In genomic region chr5:36151434-36152323, GRCh38 we compare ENCODE assay signal across 8 cellular contexts. TPM values are rescaled to one million over a fixed set of nuclear protein-coding genes. Genes with fewer than 3 reads are reported as not detected.
DNase-seq lines count a peak whose midpoint lies in the region; ATAC-seq and TF ChIP-seq lines count a peak whose summit lies in the region.

Gene LMBRD2 (minus strand): TSS chr5:36151887. CDS start chr5:36143349, 8,538 bp downstream.
Gene SKP2 (plus strand): TSS chr5:36152111. CDS start chr5:36152263, 152 bp downstream.

- H3K4me3 Mint-ChIP-seq in T-helper 1 cell treated with Interleukin-12 subunit alpha and Interleukin-12 subunit beta and Interleukin-4 antibody, amounts not matched to agents 30 μg/mL and 1 μg/mL, for 36 hours = peak within 1 kb of the TSS; percentile 94
- peak within 1 kb of the TSS; percentile 95 for H3K4me3 Mint-ChIP-seq in progenitor cell of endocrine pancreas (ENCODE audit: low read depth)

- H3K27me3 Mint-ChIP-seq in T-helper 1 cell treated with Interleukin-12 subunit alpha and Interleukin-12 subunit beta and Interleukin-4 antibody, amounts not matched to agents 30 μg/mL and 1 μg/mL, for 36 hours (ENCODE audit: low read depth) = no peaks in the 10 kb centered on the region
- H3K27me3 Mint-ChIP-seq in progenitor cell of endocrine pancreas = no peaks in the 10 kb centered on the region

- peak; percentile 97 for ATAC-seq in HG02884 (IDR thresholded peaks at IDR 0.05; ENCODE audit: unreplicated experiment)

- DNase-seq in GM13977 (ENCODE audit: low spot score) (peak; percentile 94), NCI-H1694 (lab: John Stamatoyannopoulos, UW) (peak; percentile 99), amygdala (lab: John Stamatoyannopoulos, UW) (peak; percentile 69 to 99 (median 97)), left ventricle myocardium inferior (peak; percentile 97), progenitor cell of endocrine pancreas (ENCODE audit: low spot score, unreplicated experiment) (peak; percentile 91), ureter (ENCODE audit: low spot score) (peak; percentile 98)

- H3K36me3 ChIP-seq in left ventricle myocardium inferior = peaks cover 21% of the 10 kb centered on the region

- TF ChIP-seq CTCF in GM13977 (IDR thresholded peaks at IDR 0.05; ENCODE audit: extremely low read depth, insufficient read depth, missing control alignments) = no peak
- TF ChIP-seq CTCF in left ventricle myocardium inferior (IDR thresholded peaks at IDR 0.05; ENCODE audit: borderline replicate concordance) = no peak
- TF ChIP-seq CTCF in progenitor cell of endocrine pancreas (IDR thresholded peaks at IDR 0.05; ENCODE audit: unreplicated experiment) = no peak

- intact Hi-C loops in left ventricle myocardium inferior (cut with micrococcal nuclease) = no loop called here

- no peaks in the 10 kb centered on the region for H3K9me3 Mint-ChIP-seq in T-helper 1 cell treated with Interleukin-12 subunit alpha and Interleukin-12 subunit beta and Interleukin-4 antibody, amounts not matched to agents 30 μg/mL and 1 μg/mL, for 36 hours
- no peaks in the 10 kb centered on the region for H3K9me3 Mint-ChIP-seq in progenitor cell of endocrine pancreas (ENCODE audit: low read depth)

- H3K9me3 ChIP-seq in left ventricle myocardium inferior (replicated peaks) = no peaks in the 10 kb centered on the region

- peak within 1 kb of the TSS; percentile 92 for H3K27ac Mint-ChIP-seq in T-helper 1 cell treated with Interleukin-12 subunit alpha and Interleukin-12 subunit beta and Interleukin-4 antibody, amounts not matched to agents 30 μg/mL and 1 μg/mL, for 36 hours
- peak within 1 kb of the TSS; percentile 97 for H3K27ac Mint-ChIP-seq in progenitor cell of endocrine pancreas

- H3K4me1 ChIP-seq in left ventricle myocardium inferior = peaks cover 68% of the 10 kb centered on the region

- peak within 1 kb of the TSS; percentile 90 for H3K27ac ChIP-seq in left ventricle myocardium inferior (replicated peaks)

- no peaks in the 10 kb centered on the region for H3K27me3 ChIP-seq in left ventricle myocardium inferior (ENCODE audit: low read depth)

- H3K4me3 ChIP-seq in left ventricle myocardium inferior = peak within 1 kb of the TSS; percentile 97

- H3K4me1 Mint-ChIP-seq in T-helper 1 cell treated with Interleukin-12 subunit alpha and Interleukin-12 subunit beta and Interleukin-4 antibody, amounts not matched to agents 30 μg/mL and 1 μg/mL, for 36 hours (ENCODE audit: low read depth) = peaks cover 37% of the 10 kb centered on the region
- H3K4me1 Mint-ChIP-seq in progenitor cell of endocrine pancreas (ENCODE audit: low read depth) = peaks cover 43% of the 10 kb centered on the region

- in situ Hi-C loops in GM13977 (cut with MboI; ENCODE audit: low pct_unique_long_range_greater_than_20kb, low sequenced_read_pairs, unreplicated experiment) = no loop called here

- peaks cover 25% of the 10 kb centered on the region for H3K36me3 Mint-ChIP-seq in T-helper 1 cell treated with Interleukin-12 subunit alpha and Interleukin-12 subunit beta and Interleukin-4 antibody, amounts not matched to agents 30 μg/mL and 1 μg/mL, for 36 hours (ENCODE audit: low read depth)
- H3K36me3 Mint-ChIP-seq in progenitor cell of endocrine pancreas (ENCODE audit: insufficient read depth) = peaks cover 19% of the 10 kb centered on the region

RNA-seq across cellular contexts. Expression of gene LMBRD2, which starts in this region (rescaled TPM):
- total RNA-seq in left ventricle myocardium inferior (12.1 TPM), progenitor cell of endocrine pancreas (6.9 and 7.5 TPM in 2 replicates), ureter (23.7 TPM)

RNA-seq across cellular contexts. Expression of gene SKP2, which starts in this region (rescaled TPM):
- total RNA-seq in left ventricle myocardium inferior (4.6 TPM), progenitor cell of endocrine pancreas (61.3 and 68.4 TPM in 2 replicates), ureter (28.7 TPM)

Comparison
In these comparisons a context has a peak if more than half of its experiments do, and no peak if none do; other contexts are left out.
1. Peak in every context shown above with its lines: DNase-seq, ATAC-seq, H3K4me3 ChIP-seq and H3K27ac ChIP-seq.